Comparison of ENCODE assay signal across 1 cellular context in the genomic region with DNA sequence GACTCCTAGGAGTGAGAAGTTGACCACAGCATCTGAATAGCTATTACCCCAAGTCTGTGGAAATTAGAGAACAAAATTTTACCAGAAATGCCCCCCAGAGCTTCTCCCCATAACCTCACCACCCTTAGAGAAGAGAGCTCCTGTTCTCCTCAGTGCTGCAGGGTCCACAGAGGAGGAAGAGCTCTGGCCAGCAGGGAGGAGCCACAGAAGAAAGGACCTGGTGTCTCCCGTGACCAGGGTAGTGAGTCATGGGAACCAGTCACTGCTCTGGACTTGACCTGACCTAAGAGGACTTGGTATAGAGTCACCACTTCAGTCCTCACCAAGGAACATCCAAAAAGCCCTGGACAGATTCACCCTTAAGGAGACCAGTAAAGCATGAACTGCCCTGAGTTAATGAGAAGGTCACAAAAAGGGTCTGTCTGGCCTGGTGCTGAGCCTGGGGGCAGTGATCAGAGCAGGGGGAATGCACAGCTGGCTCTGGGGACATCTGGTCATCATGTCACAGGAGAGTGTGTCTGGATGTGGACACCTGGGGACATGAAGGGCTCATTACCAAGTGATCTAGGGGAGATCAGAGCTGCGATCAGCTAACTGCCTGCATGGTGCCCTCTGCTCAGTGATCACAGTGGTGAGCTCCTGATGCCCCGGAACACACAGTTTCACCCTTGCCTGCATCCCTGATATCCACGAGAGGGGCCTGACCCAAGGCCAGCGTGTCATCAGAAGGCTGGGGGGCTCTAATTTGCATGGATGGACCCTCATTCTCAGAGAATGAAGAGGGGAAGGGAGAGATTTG.
TF ChIP-seq lines count a peak whose summit lies in the region.

No MANE protein-coding gene starts in this region.

TF ChIP-seq in HepG2, 621 proteins besides CTCF, POLR2A, EP300 and RAD21 (continued from another document):
- no peak for TF ChIP-seq ZNF652 (CRISPR knock-in tag; IDR thresholded peaks at IDR 0.05; ENCODE audit: borderline replicate concordance, low read depth)
- TF ChIP-seq ZNF263 (CRISPR knock-in tag; IDR thresholded peaks at IDR 0.05), result peak; percentile 76; the same call in 1 of the 2 replicates
- TF ChIP-seq XRCC5 (optimal IDR thresholded peaks at IDR 0.05; ENCODE audit: low read length), result no peak
- peak; percentile 70 for TF ChIP-seq FOSL2 (CRISPR knock-in tag; IDR thresholded peaks at IDR 0.05)
- TF ChIP-seq, protein P1, sequence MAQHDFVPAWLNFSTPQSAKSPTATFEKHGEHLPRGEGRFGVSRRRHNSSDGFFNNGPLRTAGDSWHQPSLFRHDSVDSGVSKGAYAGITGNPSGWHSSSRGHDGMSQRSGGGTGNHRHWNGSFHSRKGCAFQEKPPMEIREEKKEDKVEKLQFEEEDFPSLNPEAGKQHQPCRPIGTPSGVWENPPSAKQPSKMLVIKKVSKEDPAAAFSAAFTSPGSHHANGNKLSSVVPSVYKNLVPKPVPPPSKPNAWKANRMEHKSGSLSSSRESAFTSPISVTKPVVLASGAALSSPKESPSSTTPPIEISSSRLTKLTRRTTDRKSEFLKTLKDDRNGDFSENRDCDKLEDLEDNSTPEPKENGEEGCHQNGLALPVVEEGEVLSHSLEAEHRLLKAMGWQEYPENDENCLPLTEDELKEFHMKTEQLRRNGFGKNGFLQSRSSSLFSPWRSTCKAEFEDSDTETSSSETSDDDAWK (CRISPR knock-in tag; IDR thresholded peaks at IDR 0.05), result no peak
- no peak for TF ChIP-seq U2AF1 (optimal IDR thresholded peaks at IDR 0.05; ENCODE audit: low read depth, low read length)
- TF ChIP-seq ATF7 (IDR thresholded peaks at IDR 0.05), result no peak
- no peak for TF ChIP-seq ATF7 (CRISPR knock-in tag; IDR thresholded peaks at IDR 0.05)
- TF ChIP-seq, protein P2, sequence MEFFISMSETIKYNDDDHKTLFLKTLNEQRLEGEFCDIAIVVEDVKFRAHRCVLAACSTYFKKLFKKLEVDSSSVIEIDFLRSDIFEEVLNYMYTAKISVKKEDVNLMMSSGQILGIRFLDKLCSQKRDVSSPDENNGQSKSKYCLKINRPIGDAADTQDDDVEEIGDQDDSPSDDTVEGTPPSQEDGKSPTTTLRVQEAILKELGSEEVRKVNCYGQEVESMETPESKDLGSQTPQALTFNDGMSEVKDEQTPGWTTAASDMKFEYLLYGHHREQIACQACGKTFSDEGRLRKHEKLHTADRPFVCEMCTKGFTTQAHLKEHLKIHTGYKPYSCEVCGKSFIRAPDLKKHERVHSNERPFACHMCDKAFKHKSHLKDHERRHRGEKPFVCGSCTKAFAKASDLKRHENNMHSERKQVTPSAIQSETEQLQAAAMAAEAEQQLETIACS (CRISPR knock-in tag; IDR thresholded peaks at IDR 0.05), result no peak
- TF ChIP-seq RARA (CRISPR knock-in tag; IDR thresholded peaks at IDR 0.05), result peak; percentile 66
- no peak for TF ChIP-seq RELA (CRISPR knock-in tag; IDR thresholded peaks at IDR 0.05)
- no peak for TF ChIP-seq TCF12 (IDR thresholded peaks at IDR 0.05)
- no peak for TF ChIP-seq TCF12 (CRISPR knock-in tag; IDR thresholded peaks at IDR 0.05)
- no peak for TF ChIP-seq NFYC (CRISPR knock-in tag; IDR thresholded peaks at IDR 0.05)
- no peak for TF ChIP-seq AHR (CRISPR knock-in tag; IDR thresholded peaks at IDR 0.05)
- TF ChIP-seq ZFY (CRISPR knock-in tag; IDR thresholded peaks at IDR 0.05), result no peak
- TF ChIP-seq SUZ12 (IDR thresholded peaks at IDR 0.05; ENCODE audit: low read depth, low read length), result no peak
